11 cellular contexts compared by ENCODE assay signal in genomic region chr2:235577404-235578330, GRCh38.
DNase-seq lines count a peak whose midpoint lies in the region; ATAC-seq and TF ChIP-seq lines count a peak whose summit lies in the region.
"Had no signal": no experiment of that assay in that cellular context is flagged by ENCODE, and none has a peak within 500 bp of the region (broad histone marks: within the 10 kb centered on the region; RNA-seq: fewer than 3 reads in every experiment).

No MANE protein-coding gene starts in this region.

- no peak overlapping the region for H3K27ac ChIP-seq in breast epithelium
- H3K27ac ChIP-seq: PC-9 had no signal

- no peaks in the 10 kb centered on the region for H3K27me3 ChIP-seq in breast epithelium

- no peak for ATAC-seq in activated T-cell treated with anti-CD3 and anti-CD28 coated beads, Interleukin-2, amount 50 U/mL, for 72 hours (replicated peaks in 1 of 2)
- no peak for ATAC-seq in T-helper 17 cell

- no peak for DNase-seq in breast epithelium (ENCODE audit: low spot score in 2 of 2)
- no peak for DNase-seq in MCF 10A (ENCODE audit: unreplicated experiment)
- peak; percentile 29 for DNase-seq in fibroblast of the conjunctiva (ENCODE audit: low read depth)
- DNase-seq in activated T-cell treated with anti-CD3 and anti-CD28 coated beads, Interleukin-2, amount 50 U/mL, for 72 hours: no peak
- no peak for DNase-seq in NCI-H446 treated with DMSO at 0.1 percent for 48 hours (lab: John Stamatoyannopoulos, UW)
- DNase-seq in NCI-H2081 (lab: John Stamatoyannopoulos, UW): no peak
- no peak for DNase-seq in T-helper 17 cell
- DNase-seq: activated CD4-positive, alpha-beta memory T cell treated with anti-CD3 and anti-CD28 coated beads for 36 hours; mammary epithelial cell; PC-9 had no signal

- no TSS peak for BruUV-seq in MCF 10A (replicated peaks; lab: Mats Ljungman, UMichigan)

- no peaks in the 10 kb centered on the region for H3K4me1 Mint-ChIP-seq in MCF 10A (ENCODE audit: insufficient read depth, unreplicated experiment)
- H3K4me1 Mint-ChIP-seq in nephron: peaks cover 24% of the 10 kb centered on the region
- H3K4me1 Mint-ChIP-seq in activated T-cell treated with anti-CD3 and anti-CD28 coated beads, Interleukin-2, amount 50 U/mL, for 72 hours (ENCODE audit: low read depth): no peaks in the 10 kb centered on the region
- H3K4me1 Mint-ChIP-seq in T-helper 17 cell: no peaks in the 10 kb centered on the region

- peak overlapping the region in 2 of 3 donors; percentile 7 to 23 for H3K4me3 ChIP-seq in breast epithelium
- H3K4me3 ChIP-seq: PC-9 had no signal

- POLR2A ChIA-PET in MCF 10A (lab: Yijun Ruan, JAX): interaction anchor here (0.6 kb wide), 1 partner anchor 140 kb away, joined by 3 read pairs; no protein-coding TSS in a partner anchor

- H3K36me3 ChIP-seq in breast epithelium: no peaks in the 10 kb centered on the region

- intact Hi-C loops in breast epithelium (cut with DNase I; ENCODE audit: low total_unique reads) (no loop called here), MCF 10A (cut with micrococcal nuclease) (no loop called here)

- no peaks in the 10 kb centered on the region for H3K27me3 Mint-ChIP-seq in MCF 10A (ENCODE audit: insufficient read depth, unreplicated experiment)
- H3K27me3 Mint-ChIP-seq in nephron (ENCODE audit: low read depth): no peaks in the 10 kb centered on the region
- peaks cover 5% of the 10 kb centered on the region for H3K27me3 Mint-ChIP-seq in activated T-cell treated with anti-CD3 and anti-CD28 coated beads, Interleukin-2, amount 50 U/mL, for 72 hours (ENCODE audit: low read depth)
- H3K27me3 Mint-ChIP-seq in T-helper 17 cell: peaks cover 39% of the 10 kb centered on the region

- H3K9me3 Mint-ChIP-seq in MCF 10A (ENCODE audit: unreplicated experiment) (no peaks in the 10 kb centered on the region), nephron (no peaks in the 10 kb centered on the region)
- no peaks in the 10 kb centered on the region for H3K9me3 Mint-ChIP-seq in activated T-cell treated with anti-CD3 and anti-CD28 coated beads, Interleukin-2, amount 50 U/mL, for 72 hours
- H3K9me3 Mint-ChIP-seq: activated CD4-positive, alpha-beta memory T cell treated with anti-CD3 and anti-CD28 coated beads for 36 hours had no signal

- TF ChIP-seq CTCF in breast epithelium (IDR thresholded peaks at IDR 0.05) (no peak), MCF 10A (IDR thresholded peaks at IDR 0.05; ENCODE audit: unreplicated experiment) (no peak), nephron (IDR thresholded peaks at IDR 0.05; ENCODE audit: unreplicated experiment in 3 of 3) (no peak)

- H3K36me3 Mint-ChIP-seq in MCF 10A (ENCODE audit: insufficient read depth, unreplicated experiment) (no peaks in the 10 kb centered on the region), nephron (ENCODE audit: low read depth) (no peaks in the 10 kb centered on the region), T-helper 17 cell (ENCODE audit: low read depth) (no peaks in the 10 kb centered on the region)
- no peaks in the 10 kb centered on the region for H3K36me3 Mint-ChIP-seq in activated T-cell treated with anti-CD3 and anti-CD28 coated beads, Interleukin-2, amount 50 U/mL, for 72 hours (ENCODE audit: insufficient read depth in 2 of 2)
- H3K36me3 Mint-ChIP-seq: activated CD4-positive, alpha-beta memory T cell treated with anti-CD3 and anti-CD28 coated beads for 36 hours had no signal

- H3K27ac Mint-ChIP-seq in MCF 10A (ENCODE audit: low read depth, unreplicated experiment) (no peak overlapping the region), nephron (peak overlapping the region in 1 of 3 experiments; percentile 42), T-helper 17 cell (no peak overlapping the region)
- H3K27ac Mint-ChIP-seq in activated T-cell treated with anti-CD3 and anti-CD28 coated beads, Interleukin-2, amount 50 U/mL, for 72 hours: no peak overlapping the region
- H3K27ac Mint-ChIP-seq: activated CD4-positive, alpha-beta memory T cell treated with anti-CD3 and anti-CD28 coated beads for 36 hours had no signal

- H3K4me3 Mint-ChIP-seq in MCF 10A (ENCODE audit: unreplicated experiment) (no peak overlapping the region), nephron (peak overlapping the region in 2 of 3 experiments; percentile 2 to 12), T-helper 17 cell (no peak overlapping the region)
- H3K4me3 Mint-ChIP-seq in activated T-cell treated with anti-CD3 and anti-CD28 coated beads, Interleukin-2, amount 50 U/mL, for 72 hours: no peak overlapping the region
- H3K4me3 Mint-ChIP-seq: activated CD4-positive, alpha-beta memory T cell treated with anti-CD3 and anti-CD28 coated beads for 36 hours had no signal

- CTCF ChIA-PET in MCF 10A (lab: Yijun Ruan, JAX): interaction anchor here (1.5 to 1.7 kb wide), 2 partner anchors 16 to 18 kb away, joined by 4 to 5 read pairs; no protein-coding TSS in a partner anchor

- H3K4me1 ChIP-seq in breast epithelium: no peaks in the 10 kb centered on the region

- H3K9me3 ChIP-seq in breast epithelium (no peaks in the 10 kb centered on the region), T-helper 17 cell (ENCODE audit: control insufficient read depth, low read length, poor library complexity, severe bottlenecking) (no peaks in the 10 kb centered on the region)

- TF ChIP-seq POLR2A in breast epithelium (IDR thresholded peaks at IDR 0.05): no peak

Comparison
In these comparisons a context has a peak if more than half of its experiments do, and no peak if none do; other contexts are left out.
1. H3K4me3 Mint-ChIP-seq: peak in nephron (2 of 3); none in MCF 10A (single experiment), activated T-cell treated with anti-CD3 and anti-CD28 coated beads, Interleukin-2, amount 50 U/mL, for 72 hours (0 of 2) and T-helper 17 cell (single experiment).